ENCODE assay signal across 11 cellular contexts in the genomic region with DNA sequence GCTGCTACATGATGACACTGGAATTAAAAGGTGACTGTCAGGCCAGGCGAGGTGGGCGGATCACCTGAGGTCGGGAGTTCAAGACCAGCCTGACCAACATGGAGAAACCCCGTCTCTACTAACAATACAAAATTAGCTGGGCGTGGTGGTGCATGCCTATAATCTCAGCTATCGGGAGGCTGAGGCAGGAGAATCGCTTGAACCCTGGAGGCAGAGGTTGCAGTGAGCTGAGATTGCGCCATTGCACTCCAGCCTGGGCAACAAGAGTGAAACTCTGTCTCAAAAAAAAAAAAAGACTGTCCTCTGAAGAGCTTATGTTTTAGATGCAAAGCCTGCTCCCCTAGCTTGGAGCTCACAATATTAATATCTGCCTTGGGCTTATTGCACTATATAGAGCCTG. TPM values are rescaled to one million over a fixed set of nuclear protein-coding genes. Genes with fewer than 3 reads are reported as not detected.
A peak's percentile ranks its signal among the peaks of the same experiment; 100 is the strongest.
DNase-seq lines count a peak whose midpoint lies in the region; ATAC-seq and TF ChIP-seq lines count a peak whose summit lies in the region.
"Not testable (repeated sequence)": the region's sequence is repeated elsewhere in the genome, so short reads cannot be mapped to it uniquely, and the experiment has no call there.
"Had no signal": no experiment of that assay in that cellular context is flagged by ENCODE, and none has a peak within 500 bp of the region (broad histone marks: within the 10 kb centered on the region; RNA-seq: fewer than 3 reads in every experiment).

No MANE protein-coding gene starts in this region.

- H2AFZ ChIP-seq in H9 (ENCODE audit: low read length): not testable (repeated sequence)

- H3K14ac ChIP-seq in H9 (ENCODE audit: insufficient read depth, low read length): not testable (repeated sequence)

- H3K36me3 ChIP-seq in cardiac muscle cell; mesodermal cell (ENCODE audit: control insufficient read depth, insufficient read depth, low read length): not testable (repeated sequence)

- CTCF ChIA-PET in WTC11 (lab: Charles Lee): interaction anchor here (0.7 to 1.4 kb wide), 2 partner anchors 120 to 150 kb away, joined by 4 read pairs; no protein-coding TSS in a partner anchor

- not testable (repeated sequence) for ATAC-seq in WTC11

- H4K20me1 ChIP-seq in H9 (ENCODE audit: control insufficient read depth, insufficient read depth, insufficient read length): not testable (repeated sequence)

- H3K4me3 Mint-ChIP-seq in H9: peak overlapping the region; percentile 19 to 55; a peak in 1 of 5 replicates
- not testable (repeated sequence) for H3K4me3 Mint-ChIP-seq in WTC11, neural crest cell

- H3K27ac Mint-ChIP-seq in H9 (peak overlapping the region; percentile 96 to 98 (median 97); a peak in 3 of 7 replicates), WTC11 (peak overlapping the region; percentile 99), neural crest cell (ENCODE audit: unreplicated experiment) (peak overlapping the region; percentile 89)

- not testable (repeated sequence) for H3K27ac ChIP-seq in H9 (ENCODE audit: insufficient read length, low read depth, low read length)
- H3K27ac ChIP-seq in caudate nucleus (ENCODE audit: low read depth, low read length) (peak overlapping the region; percentile 90), cardiac muscle cell (peak overlapping the region; percentile 86), mesodermal cell (ENCODE audit: low read depth, low read length, severe bottlenecking) (peak overlapping the region; percentile 90), temporal lobe (ENCODE audit: low read depth, low read length) (peak overlapping the region; percentile 36)

- not testable (repeated sequence) for H3K9me3 ChIP-seq in H9 (ENCODE audit: control insufficient read depth, low read depth, low read length); cardiac muscle cell (ENCODE audit: low read depth); mesodermal cell (ENCODE audit: control insufficient read depth, low read length)

- H3K79me2 ChIP-seq in H9 (ENCODE audit: insufficient read depth, low read length): not testable (repeated sequence)

- H3K27me3 Mint-ChIP-seq in H9 (ENCODE audit: low read depth); WTC11 (ENCODE audit: low read depth); neural crest cell (ENCODE audit: low read depth): not testable (repeated sequence)

- not testable (repeated sequence) for H3K23me2 ChIP-seq in H9 (ENCODE audit: insufficient read length, low read depth, low read length, poor library complexity, severe bottlenecking)

- WGBS in H9 (ENCODE audit: extremely low coverage, insufficient read length, low lambda C conversion rate): no CpG with 5 or more reads among the region's 8 CpGs
- 86% methylated on average over 5 to 8 of the region's 8 CpGs for WGBS in mesodermal cell (ENCODE audit: insufficient coverage in 2 of 2), 2 experiments

- H3K18ac ChIP-seq in H9 (ENCODE audit: insufficient read length, low read depth, low read length): not testable (repeated sequence)

- H2BK120ac ChIP-seq in H9 (ENCODE audit: low read depth, low read length, poor library complexity, severe bottlenecking): not testable (repeated sequence)

- not testable (repeated sequence) for H4K8ac ChIP-seq in H9 (replicated peaks; ENCODE audit: insufficient read length, low read depth, low read length)

- not testable (repeated sequence) for H4K91ac ChIP-seq in H9 (ENCODE audit: insufficient read length, low read depth, low read length)

- not testable (repeated sequence) for DNase-seq in H9; WTC11 (ENCODE audit: low spot score); caudate nucleus (lab: John Stamatoyannopoulos, UW); cardiac muscle cell (ENCODE audit: low read depth in 1 of 2, low spot score in 1 of 2); neural crest cell (ENCODE audit: low read depth, low spot score)

- not testable (repeated sequence) for H3K9ac ChIP-seq in H9 (ENCODE audit: extremely low read depth, insufficient read length, low read length)

- peaks cover 1 to 15% (median 5%) of the 10 kb centered on the region in 3 experiments; a peak in 3 of 7 replicates for H3K36me3 Mint-ChIP-seq in H9 (ENCODE audit: insufficient read depth in 1 of 3, low read depth in 3 of 3)
- not testable (repeated sequence) for H3K36me3 Mint-ChIP-seq in WTC11; neural crest cell (ENCODE audit: low read depth)

- H3K79me1 ChIP-seq in H9 (ENCODE audit: insufficient read depth, low read depth, low read length, poor library complexity, severe bottlenecking): not testable (repeated sequence)

- H3K4ac ChIP-seq in H9 (ENCODE audit: low read depth, low read length): not testable (repeated sequence)

- H2BK15ac ChIP-seq in H9 (ENCODE audit: low read depth, low read length): not testable (repeated sequence)

- TF ChIP-seq CTCF in H9 (conservative IDR thresholded peaks at IDR 0.05); WTC11 (IDR thresholded peaks at IDR 0.05); cardiac muscle cell (IDR thresholded peaks at IDR 0.05; ENCODE audit: low read depth, low read length); neural crest cell (conservative IDR thresholded peaks at IDR 0.05): not testable (repeated sequence)

- not testable (repeated sequence) for H3K23ac ChIP-seq in H9 (ENCODE audit: insufficient read length, low read depth, low read length)

- H2AK5ac ChIP-seq in H9 (ENCODE audit: insufficient read length, low read length): not testable (repeated sequence)

- H3K27me3 ChIP-seq in H9 (ENCODE audit: insufficient read depth, low read length); cardiac muscle cell: not testable (repeated sequence)

- H3T11ph ChIP-seq in H9 (ENCODE audit: low read length): not testable (repeated sequence)

- peaks cover 15% of the 10 kb centered on the region for H3K4me1 ChIP-seq in H9 (ENCODE audit: insufficient read depth, low read length)
- H3K4me1 ChIP-seq in cardiac muscle cell (ENCODE audit: low read depth): peaks cover 73% of the 10 kb centered on the region
- peaks cover 27% of the 10 kb centered on the region for H3K4me1 ChIP-seq in mesodermal cell (ENCODE audit: control insufficient read depth, insufficient read depth, low read length, poor library complexity, severe bottlenecking)

- H3K4me2 ChIP-seq in H9 (ENCODE audit: insufficient read depth, insufficient read length, low read length): not testable (repeated sequence)

- H3K4me3 ChIP-seq in cardiac muscle cell; mesodermal cell (ENCODE audit: extremely low read depth, insufficient read depth, low read length, poor library complexity, severe bottlenecking): not testable (repeated sequence)

- peaks cover 57 to 74% of the 10 kb centered on the region in 2 experiments for H3K4me1 Mint-ChIP-seq in H9
- H3K4me1 Mint-ChIP-seq in WTC11: peaks cover 80% of the 10 kb centered on the region
- H3K4me1 Mint-ChIP-seq in neural crest cell: peaks cover 60% of the 10 kb centered on the region

- H4K5ac ChIP-seq in H9 (ENCODE audit: insufficient read length, low read depth, low read length): not testable (repeated sequence)

- not testable (repeated sequence) for H3K56ac ChIP-seq in H9 (ENCODE audit: insufficient read length, low read depth, low read length)

- not testable (repeated sequence) for H2BK12ac ChIP-seq in H9 (ENCODE audit: insufficient read length, low read depth, low read length)

- POLR2A ChIA-PET in WTC11 (lab: Charles Lee): interaction anchor here (1.6 kb wide), 1 partner anchor 26 kb away, joined by 8 read pairs; no protein-coding TSS in a partner anchor

- not testable (repeated sequence) for H2BK5ac ChIP-seq in H9 (ENCODE audit: insufficient read length, low read length)

- not testable (repeated sequence) for H3K9me3 Mint-ChIP-seq in H9, WTC11, neural crest cell

- not testable (repeated sequence) for H2BK20ac ChIP-seq in H9 (ENCODE audit: low read depth, low read length, poor library complexity, severe bottlenecking)

RNA-seq across cellular contexts. Expression of a gene that starts 55.9 kb away (rescaled TPM):
- total RNA-seq in H9 (2021): not detected in 2 replicates
- total RNA-seq in WTC11 (2021): not detected in 3 replicates
- total RNA-seq in cardiac muscle cell: not detected in 2 replicates
- not detected in 2 replicates for polyA plus RNA-seq in cardiac muscle cell
- polyA plus RNA-seq in mesodermal cell (2013, experiment 1 of 2): not detected
- not detected for polyA plus RNA-seq in mesodermal cell (2013, experiment 2 of 2)
- not detected in 2 replicates for total RNA-seq in neural crest cell
- not detected for total RNA-seq in temporal lobe
- total RNA-seq: A172; Calu3; CD4-positive, CD25-positive, alpha-beta regulatory T cell; Daoy had no signal
- polyA plus RNA-seq: CD4-positive, CD25-positive, alpha-beta regulatory T cell had no signal
